8 cellular contexts compared by ENCODE assay signal in the genomic region with DNA sequence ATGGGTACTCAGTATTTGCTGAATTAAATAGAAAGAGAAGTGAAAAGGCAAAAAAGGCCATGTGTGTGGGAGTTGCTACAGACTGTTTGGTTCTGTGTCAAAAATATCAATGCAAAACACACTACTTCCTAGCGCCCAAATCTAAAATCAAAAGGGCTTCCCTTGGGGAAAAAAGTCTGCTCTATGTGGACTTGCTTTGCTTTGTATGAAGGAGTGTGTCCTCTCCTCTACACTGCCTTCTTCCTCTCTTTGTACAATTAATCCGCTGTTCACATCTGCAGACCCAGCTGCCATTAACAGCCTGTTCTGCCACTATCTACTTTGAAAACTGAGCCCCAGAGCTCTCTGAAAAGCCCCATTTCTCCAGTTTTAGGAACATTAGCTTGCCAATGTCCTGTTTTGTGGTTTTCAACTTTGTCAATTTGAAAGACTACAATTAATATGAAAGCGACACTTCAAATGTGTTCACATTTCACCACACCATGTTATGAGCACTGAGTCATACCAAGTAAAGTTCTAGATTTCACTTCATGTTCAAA.
DNase-seq lines count a peak whose midpoint lies in the region; ATAC-seq lines count a peak whose summit lies in the region.

No MANE protein-coding gene starts in this region.

- DNase-seq in NCI-H82 treated with DMSO at 0.1 percent for 48 hours (lab: John Stamatoyannopoulos, UW; ENCODE audit: unreplicated experiment) (peak; percentile 37), H7 (no peak), dedifferentiated amniotic fluid mesenchymal stem cell (ENCODE audit: extremely low spot score) (no peak), ureter (ENCODE audit: low spot score) (no peak), NCI-H69 (lab: John Stamatoyannopoulos, UW) (no peak)

- H3K27me3 ChIP-seq in layer of hippocampus (ENCODE audit: control insufficient read depth, insufficient read depth, low read length) = no peaks in the 10 kb centered on the region
- no peaks in the 10 kb centered on the region for H3K27me3 ChIP-seq in H7 (ENCODE audit: control insufficient read depth, insufficient read depth, low read length)

- peak overlapping the region; percentile 39 for H3K27ac ChIP-seq in layer of hippocampus (ENCODE audit: low read depth, low read length)

- no peak overlapping the region for H3K4me3 ChIP-seq in H7 (ENCODE audit: insufficient read depth, low read depth, low read length)

- H3K36me3 ChIP-seq in H7 (replicated peaks; ENCODE audit: control insufficient read depth, insufficient read depth, low read length) = no peaks in the 10 kb centered on the region

- peak; percentile 86 for ATAC-seq in GM18909 (IDR thresholded peaks at IDR 0.05; ENCODE audit: poor library complexity, unreplicated experiment)
- peak; percentile 82 for ATAC-seq in HG02623 (IDR thresholded peaks at IDR 0.05; ENCODE audit: unreplicated experiment)
